ENCODE assay signal across 19 cellular contexts in the genomic region with DNA sequence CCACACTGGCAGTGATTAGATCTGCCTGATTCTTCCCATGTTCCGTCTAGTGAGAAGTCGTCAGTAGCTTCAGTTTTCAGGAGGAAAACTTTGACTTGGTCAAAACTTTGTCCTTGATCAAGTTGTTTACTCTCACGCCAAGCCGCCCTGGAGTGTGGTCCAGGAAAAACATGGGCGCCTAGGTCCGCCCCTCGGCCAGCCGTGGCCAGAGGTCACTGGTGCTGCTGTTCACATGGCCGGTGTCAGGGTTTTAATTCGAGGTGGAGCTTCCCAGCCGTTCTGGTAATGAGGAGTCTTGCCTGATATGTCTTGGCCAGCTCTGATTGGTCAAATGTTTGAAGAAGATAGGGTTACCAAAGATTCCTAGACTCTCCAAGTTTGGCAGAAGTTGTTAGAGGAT.
A peak's percentile ranks its signal among the peaks of the same experiment; 100 is the strongest.
DNase-seq lines count a peak whose midpoint lies in the region; ATAC-seq and TF ChIP-seq lines count a peak whose summit lies in the region.
"Had no signal": no experiment of that assay in that cellular context is flagged by ENCODE, and none has a peak within 500 bp of the region (broad histone marks: within the 10 kb centered on the region; RNA-seq: fewer than 3 reads in every experiment).

No MANE protein-coding gene starts in this region.

- POLR2A ChIA-PET in activated B cell treated with CpG ODN at 0.5 μM for 24 hours (lab: Charles Lee), result interaction anchor here (0.8 kb wide), 1 partner anchor 61 kb away, joined by 3 read pairs; no protein-coding TSS in a partner anchor

- peaks cover 92% of the 10 kb centered on the region for H3K4me1 Mint-ChIP-seq in stimulated activated naive CD8-positive, alpha-beta T cell treated with anti-CD3 and anti-CD28 coated beads, Interleukin-15, Interleukin-2, amounts not matched to agents 100 ng/mL and 50 ng/mL, for 24 hours (ENCODE audit: low read depth)
- peaks cover 97% of the 10 kb centered on the region for H3K4me1 Mint-ChIP-seq in stimulated activated naive CD8-positive, alpha-beta T cell treated with anti-CD3 and anti-CD28 coated beads, Interleukin-15, amount 100 ng/mL, for 72 hours
- H3K4me1 Mint-ChIP-seq in activated B cell treated with CpG ODN at 0.5 μM for 24 hours (peaks cover 69% of the 10 kb centered on the region), memory B cell (peaks cover 25% of the 10 kb centered on the region)

- no peaks in the 10 kb centered on the region for H3K27me3 Mint-ChIP-seq in stimulated activated naive CD8-positive, alpha-beta T cell treated with anti-CD3 and anti-CD28 coated beads, Interleukin-15, Interleukin-2, amounts not matched to agents 100 ng/mL and 50 ng/mL, for 24 hours
- H3K27me3 Mint-ChIP-seq in stimulated activated naive CD8-positive, alpha-beta T cell treated with anti-CD3 and anti-CD28 coated beads, Interleukin-15, amount 100 ng/mL, for 72 hours, result no peaks in the 10 kb centered on the region
- no peaks in the 10 kb centered on the region for H3K27me3 Mint-ChIP-seq in activated B cell treated with CpG ODN at 0.5 μM for 24 hours
- no peaks in the 10 kb centered on the region for H3K27me3 Mint-ChIP-seq in memory B cell

- in situ Hi-C loops in ACHN (cut with HindIII; ENCODE audit: low pct_ligation_motif_present, low pct_unique_long_range_greater_than_20kb, low sequenced_read_pairs), result no loop called here

- H3K9me3 Mint-ChIP-seq in stimulated activated naive CD8-positive, alpha-beta T cell treated with anti-CD3 and anti-CD28 coated beads, Interleukin-15, Interleukin-2, amounts not matched to agents 100 ng/mL and 50 ng/mL, for 24 hours, result no peaks in the 10 kb centered on the region
- no peaks in the 10 kb centered on the region for H3K9me3 Mint-ChIP-seq in stimulated activated naive CD8-positive, alpha-beta T cell treated with anti-CD3 and anti-CD28 coated beads, Interleukin-15, amount 100 ng/mL, for 72 hours
- H3K9me3 Mint-ChIP-seq in activated B cell treated with CpG ODN at 0.5 μM for 24 hours, result no peaks in the 10 kb centered on the region
- H3K9me3 Mint-ChIP-seq in memory B cell, result no peaks in the 10 kb centered on the region

- CTCF ChIA-PET in activated B cell treated with CpG ODN at 0.5 μM for 24 hours (lab: Charles Lee), result no interaction called here

- no peak for ATAC-seq in stimulated activated naive CD8-positive, alpha-beta T cell treated with anti-CD3 and anti-CD28 coated beads, Interleukin-15, amount 100 ng/mL, for 72 hours
- ATAC-seq in activated B cell treated with CpG ODN at 0.5 μM for 24 hours (ENCODE audit: low read depth) (no peak), memory B cell (ENCODE audit: low read depth) (no peak)
- ATAC-seq: heart right ventricle, Panc1 had no signal

- DNase-seq in stimulated activated naive CD8-positive, alpha-beta T cell treated with anti-CD3 and anti-CD28 coated beads, Interleukin-15, amount 100 ng/mL, for 72 hours, result no peak
- DNase-seq in activated B cell treated with CpG ODN at 0.5 μM for 24 hours (no peak), memory B cell (ENCODE audit: low spot score in 2 of 2) (no peak), NCI-H446 treated with DMSO at 0.1 percent for 48 hours (lab: John Stamatoyannopoulos, UW) (no peak), NCI-H1417 (lab: John Stamatoyannopoulos, UW) (no peak), ACHN (no peak)
- DNase-seq: activated CD4-positive, alpha-beta T cell treated with anti-CD3 and anti-CD28 coated beads, Interleukin-2, amount 50 U/mL, for 4 hours; caudate nucleus; COR-L47; DMS79 treated with DMSO at 0.1 percent for 48 hours; erythroblast; HCEC 1CT; heart right ventricle; MG63; NCI-H1436; NCI-H2107; NCI-H510A had no signal

- peak overlapping the region; percentile 82 for H3K27ac Mint-ChIP-seq in stimulated activated naive CD8-positive, alpha-beta T cell treated with anti-CD3 and anti-CD28 coated beads, Interleukin-15, Interleukin-2, amounts not matched to agents 100 ng/mL and 50 ng/mL, for 24 hours
- no peak overlapping the region for H3K27ac Mint-ChIP-seq in stimulated activated naive CD8-positive, alpha-beta T cell treated with anti-CD3 and anti-CD28 coated beads, Interleukin-15, amount 100 ng/mL, for 72 hours
- peak overlapping the region; percentile 36 for H3K27ac Mint-ChIP-seq in activated B cell treated with CpG ODN at 0.5 μM for 24 hours
- H3K27ac Mint-ChIP-seq in memory B cell, result peak overlapping the region; percentile 38

- intact Hi-C loops in activated B cell treated with CpG ODN at 0.5 μM for 24 hours (cut with micrococcal nuclease), result no loop called here

- peaks cover 45% of the 10 kb centered on the region for H3K36me3 Mint-ChIP-seq in stimulated activated naive CD8-positive, alpha-beta T cell treated with anti-CD3 and anti-CD28 coated beads, Interleukin-15, Interleukin-2, amounts not matched to agents 100 ng/mL and 50 ng/mL, for 24 hours (ENCODE audit: low read depth)
- H3K36me3 Mint-ChIP-seq in activated B cell treated with CpG ODN at 0.5 μM for 24 hours (ENCODE audit: low read depth) (peaks cover 49% of the 10 kb centered on the region), memory B cell (peaks cover 12% of the 10 kb centered on the region)

- H3K4me3 Mint-ChIP-seq in stimulated activated naive CD8-positive, alpha-beta T cell treated with anti-CD3 and anti-CD28 coated beads, Interleukin-15, Interleukin-2, amounts not matched to agents 100 ng/mL and 50 ng/mL, for 24 hours, result no peak overlapping the region
- no peak overlapping the region for H3K4me3 Mint-ChIP-seq in stimulated activated naive CD8-positive, alpha-beta T cell treated with anti-CD3 and anti-CD28 coated beads, Interleukin-15, amount 100 ng/mL, for 72 hours
- H3K4me3 Mint-ChIP-seq in activated B cell treated with CpG ODN at 0.5 μM for 24 hours (no peak overlapping the region), memory B cell (no peak overlapping the region)

- no peak for TF ChIP-seq CTCF in activated B cell treated with CpG ODN at 0.5 μM for 24 hours (IDR thresholded peaks at IDR 0.05)

Comparison
In these comparisons a context has a peak if more than half of its experiments do, and no peak if none do; other contexts are left out.
1. H3K27ac Mint-ChIP-seq: peak in stimulated activated naive CD8-positive, alpha-beta T cell treated with anti-CD3 and anti-CD28 coated beads, Interleukin-15, Interleukin-2, amounts not matched to agents 100 ng/mL and 50 ng/mL, for 24 hours (single experiment), activated B cell treated with CpG ODN at 0.5 μM for 24 hours (single experiment) and memory B cell (single experiment); none in stimulated activated naive CD8-positive, alpha-beta T cell treated with anti-CD3 and anti-CD28 coated beads, Interleukin-15, amount 100 ng/mL, for 72 hours (0 of 2).